In the genomic region with DNA sequence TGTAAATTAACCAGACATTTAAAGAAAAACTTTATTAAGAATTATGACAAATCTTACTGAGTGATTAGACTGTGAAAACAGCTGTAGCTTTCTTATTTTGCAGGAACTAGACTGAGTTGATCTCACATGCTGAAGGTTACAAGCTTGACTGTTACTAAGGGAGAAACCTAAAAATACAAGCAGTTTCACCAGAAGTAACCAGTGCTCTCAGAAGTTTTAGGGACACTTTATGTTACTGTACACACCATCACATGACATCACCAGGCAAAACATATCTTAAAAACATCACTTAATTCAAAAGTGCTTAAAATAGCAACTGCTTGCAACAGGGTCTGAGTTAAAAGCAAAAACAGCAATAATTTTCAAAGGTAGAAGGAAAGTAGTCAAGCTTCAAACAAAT, we compare ENCODE assay signal across 11 cellular contexts. TPM values are rescaled to one million over a fixed set of nuclear protein-coding genes. Genes with fewer than 3 reads are reported as not detected.
A peak's percentile ranks its signal among the peaks of the same experiment; 100 is the strongest.
DNase-seq lines count a peak whose midpoint lies in the region; ATAC-seq, FAIRE-seq and TF ChIP-seq lines count a peak whose summit lies in the region.
"Had no signal": no experiment of that assay in that cellular context is flagged by ENCODE, and none has a peak within 500 bp of the region (broad histone marks: within the 10 kb centered on the region; RNA-seq: fewer than 3 reads in every experiment).

No MANE protein-coding gene starts in this region.

- H3K4me2 ChIP-seq in SK-N-SH = no peak overlapping the region

- H3K9me3 ChIP-seq in gastrocnemius medialis (no peaks in the 10 kb centered on the region), SK-N-SH (no peaks in the 10 kb centered on the region), kidney (ENCODE audit: control insufficient read depth in 1 of 2, low read length in 2 of 2) (no peaks in the 10 kb centered on the region)

- H2AFZ ChIP-seq in SK-N-SH (ENCODE audit: low read depth) = no peak overlapping the region

- peaks cover 50% of the 10 kb centered on the region for H4K20me1 ChIP-seq in SK-N-SH (ENCODE audit: insufficient read depth)

- no peak overlapping the region for H3K9ac ChIP-seq in SK-N-SH
- no peak overlapping the region for H3K9ac ChIP-seq in kidney (ENCODE audit: low read length in 2 of 2)

- H3K27me3 ChIP-seq in gastrocnemius medialis (no peaks in the 10 kb centered on the region), SK-N-SH (ENCODE audit: insufficient read depth) (no peaks in the 10 kb centered on the region)

- H3K4me1 ChIP-seq in gastrocnemius medialis (peaks cover 42 to 56% of the 10 kb centered on the region in 2 donors), SK-N-SH (ENCODE audit: control insufficient read depth in 1 of 2, insufficient read depth in 2 of 2, low read depth in 1 of 2, low read length in 1 of 2) (peaks cover 8 to 11% of the 10 kb centered on the region in 2 experiments; a peak in 3 of 4 replicates), kidney (ENCODE audit: control insufficient read depth in 1 of 2, insufficient read depth in 1 of 2, low read depth in 1 of 2, low read length in 2 of 2) (peaks cover 5 to 8% of the 10 kb centered on the region in 2 donors)

- intact Hi-C loops in gastrocnemius medialis (cut with DNase I; ENCODE audit: low total_unique reads) = no loop called here
- intact Hi-C loops in kidney (cut with DNase I) = no loop called here

- peak overlapping the region in 1 of 4 donors; percentile 86 for H3K4me3 ChIP-seq in gastrocnemius medialis
- H3K4me3 ChIP-seq in SK-N-SH (ENCODE audit: low read depth in 2 of 2, low read length in 1 of 2) = no peak overlapping the region
- H3K4me3 ChIP-seq in kidney (ENCODE audit: low read length in 2 of 2) = no peak overlapping the region

- in situ Hi-C loops in gastrocnemius medialis (cut with MboI; ENCODE audit: low sequenced_read_pairs in 4 of 4) = loop anchor here in 1 of 4 donors (25.0 kb wide), 1 partner anchor 1403 kb away; a partner anchor contains a TSS

- H3K27ac ChIP-seq in gastrocnemius medialis = peak overlapping the region; percentile 16 to 99 (median 58)
- H3K27ac ChIP-seq in SK-N-SH (ENCODE audit: low read depth in 2 of 2, low read length in 1 of 2) = no peak overlapping the region
- H3K27ac ChIP-seq in kidney (ENCODE audit: low read depth in 2 of 2, low read length in 2 of 2) = peak overlapping the region in 1 of 2 donors; percentile 7

- no peaks in the 10 kb centered on the region for H3K9me2 ChIP-seq in SK-N-SH

- H3K79me2 ChIP-seq in SK-N-SH (ENCODE audit: insufficient read depth) = peaks cover 98% of the 10 kb centered on the region

- peaks cover 16% of the 10 kb centered on the region for H3F3A ChIP-seq in SK-N-SH (replicated peaks; ENCODE audit: insufficient read depth)

- ATAC-seq in GM19025 (IDR thresholded peaks at IDR 0.05; ENCODE audit: low read depth, unreplicated experiment) (peak; percentile 61), HG02642 (IDR thresholded peaks at IDR 0.05; ENCODE audit: poor library complexity, unreplicated experiment) (peak; percentile 76), HG03571 (IDR thresholded peaks at IDR 0.05; ENCODE audit: unreplicated experiment) (peak; percentile 62), gastrocnemius medialis (no peak)
- ATAC-seq: Panc1 had no signal

- POLR2A ChIA-PET in SK-N-SH (lab: Yijun Ruan, JAX) = no interaction called here

- DNase-seq in gastrocnemius medialis (no peak), COR-L47 (lab: John Stamatoyannopoulos, UW) (no peak), SK-N-SH (no peak), kidney (no peak), NOMO-1 treated with dmso at 0.1 percent for 144 hours (lab: John Stamatoyannopoulos, UW; ENCODE audit: unreplicated experiment) (no peak)
- DNase-seq: GF-D8 had no signal

- TF ChIP-seq CTCF in gastrocnemius medialis (IDR thresholded peaks at IDR 0.05 in 4 of 5, conservative IDR thresholded peaks at IDR 0.05 in 1 of 5) (no peak), SK-N-SH (IDR thresholded peaks at IDR 0.05) (no peak), kidney (IDR thresholded peaks at IDR 0.05; ENCODE audit: borderline replicate concordance, extremely low read depth, insufficient read depth) (no peak)

- FAIRE-seq in kidney (lab: Jason Lieb, UNC) = no peak
- FAIRE-seq: colon had no signal

- no peak for TF ChIP-seq POLR2A in gastrocnemius medialis (IDR thresholded peaks at IDR 0.05)

- no peak for TF ChIP-seq RAD21 in SK-N-SH (IDR thresholded peaks at IDR 0.05; ENCODE audit: low read length)

- H3K36me3 ChIP-seq in gastrocnemius medialis = peaks cover 0 to 20% of the 10 kb centered on the region in 2 donors
- H3K36me3 ChIP-seq in SK-N-SH (replicated peaks in 1 of 2; ENCODE audit: control insufficient read depth in 1 of 2, insufficient read depth in 2 of 2, low read length in 1 of 2) = peaks cover 29 to 32% of the 10 kb centered on the region in 2 experiments
- peaks cover 8 to 16% of the 10 kb centered on the region in 2 donors for H3K36me3 ChIP-seq in kidney (ENCODE audit: control insufficient read depth in 1 of 2, insufficient read depth in 2 of 2, low read length in 2 of 2)

- CTCF ChIA-PET in SK-N-SH (lab: Yijun Ruan, JAX) = no interaction called here

- TF ChIP-seq EP300 in SK-N-SH (IDR thresholded peaks at IDR 0.05; ENCODE audit: borderline replicate concordance in 1 of 2, low read depth in 1 of 2, low read length in 1 of 2) = no peak

TF ChIP-seq in SK-N-SH, 30 proteins besides CTCF, POLR2A, EP300 and RAD21:
- TF ChIP-seq, protein P1, sequence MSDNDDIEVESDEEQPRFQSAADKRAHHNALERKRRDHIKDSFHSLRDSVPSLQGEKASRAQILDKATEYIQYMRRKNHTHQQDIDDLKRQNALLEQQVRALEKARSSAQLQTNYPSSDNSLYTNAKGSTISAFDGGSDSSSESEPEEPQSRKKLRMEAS (IDR thresholded peaks at IDR 0.05; ENCODE audit: low read depth) = no peak
- TF ChIP-seq POLR2AphosphoS5 (IDR thresholded peaks at IDR 0.05; ENCODE audit: low read depth, low read length) = no peak
- no peak for TF ChIP-seq NRF1 (IDR thresholded peaks at IDR 0.05; ENCODE audit: low read depth, low read length)
- TF ChIP-seq NFIC (IDR thresholded peaks at IDR 0.05; ENCODE audit: borderline replicate concordance) = no peak
- TF ChIP-seq JUND (IDR thresholded peaks at IDR 0.05) = no peak
- TF ChIP-seq SIN3A (IDR thresholded peaks at IDR 0.05; ENCODE audit: borderline replicate concordance, low read depth, low read length) = no peak
- TF ChIP-seq, protein P2, sequence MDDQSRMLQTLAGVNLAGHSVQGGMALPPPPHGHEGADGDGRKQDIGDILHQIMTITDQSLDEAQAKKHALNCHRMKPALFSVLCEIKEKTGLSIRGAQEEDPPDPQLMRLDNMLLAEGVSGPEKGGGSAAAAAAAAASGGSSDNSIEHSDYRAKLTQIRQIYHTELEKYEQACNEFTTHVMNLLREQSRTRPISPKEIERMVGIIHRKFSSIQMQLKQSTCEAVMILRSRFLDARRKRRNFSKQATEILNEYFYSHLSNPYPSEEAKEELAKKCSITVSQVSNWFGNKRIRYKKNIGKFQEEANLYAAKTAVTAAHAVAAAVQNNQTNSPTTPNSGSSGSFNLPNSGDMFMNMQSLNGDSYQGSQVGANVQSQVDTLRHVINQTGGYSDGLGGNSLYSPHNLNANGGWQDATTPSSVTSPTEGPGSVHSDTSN (IDR thresholded peaks at IDR 0.05) = no peak
- TF ChIP-seq RFX5 (IDR thresholded peaks at IDR 0.05; ENCODE audit: low read length) = no peak
- no peak for TF ChIP-seq GABPA (IDR thresholded peaks at IDR 0.05; ENCODE audit: low read depth)
- no peak for TF ChIP-seq GATA2 (CRISPR knock-in tag; IDR thresholded peaks at IDR 0.05)
- TF ChIP-seq, protein P3, sequence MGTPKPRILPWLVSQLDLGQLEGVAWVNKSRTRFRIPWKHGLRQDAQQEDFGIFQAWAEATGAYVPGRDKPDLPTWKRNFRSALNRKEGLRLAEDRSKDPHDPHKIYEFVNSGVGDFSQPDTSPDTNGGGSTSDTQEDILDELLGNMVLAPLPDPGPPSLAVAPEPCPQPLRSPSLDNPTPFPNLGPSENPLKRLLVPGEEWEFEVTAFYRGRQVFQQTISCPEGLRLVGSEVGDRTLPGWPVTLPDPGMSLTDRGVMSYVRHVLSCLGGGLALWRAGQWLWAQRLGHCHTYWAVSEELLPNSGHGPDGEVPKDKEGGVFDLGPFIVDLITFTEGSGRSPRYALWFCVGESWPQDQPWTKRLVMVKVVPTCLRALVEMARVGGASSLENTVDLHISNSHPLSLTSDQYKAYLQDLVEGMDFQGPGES (IDR thresholded peaks at IDR 0.05; ENCODE audit: low read depth, low read length) = no peak
- no peak for TF ChIP-seq CHD2 (IDR thresholded peaks at IDR 0.05; ENCODE audit: low read length, partially characterized antibody)
- TF ChIP-seq SMC3 (IDR thresholded peaks at IDR 0.05; ENCODE audit: low read depth, low read length) = no peak
- no peak for TF ChIP-seq FOSL2 (IDR thresholded peaks at IDR 0.05; ENCODE audit: borderline replicate concordance, low read depth)
- TF ChIP-seq, protein P4, sequence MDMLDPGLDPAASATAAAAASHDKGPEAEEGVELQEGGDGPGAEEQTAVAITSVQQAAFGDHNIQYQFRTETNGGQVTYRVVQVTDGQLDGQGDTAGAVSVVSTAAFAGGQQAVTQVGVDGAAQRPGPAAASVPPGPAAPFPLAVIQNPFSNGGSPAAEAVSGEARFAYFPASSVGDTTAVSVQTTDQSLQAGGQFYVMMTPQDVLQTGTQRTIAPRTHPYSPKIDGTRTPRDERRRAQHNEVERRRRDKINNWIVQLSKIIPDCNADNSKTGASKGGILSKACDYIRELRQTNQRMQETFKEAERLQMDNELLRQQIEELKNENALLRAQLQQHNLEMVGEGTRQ (IDR thresholded peaks at IDR 0.05; ENCODE audit: borderline replicate concordance, low read depth, low read length) = no peak
- TF ChIP-seq RCOR1 (IDR thresholded peaks at IDR 0.05; ENCODE audit: low read length) = no peak

RNA-seq across cellular contexts. Expression of a gene that starts 5.4 kb away (rescaled TPM):
- total RNA-seq in gastrocnemius medialis (10 to 100 TPM in 3 of 4 donors, 1 to 10 TPM in 1; 8.6 to 38.3 (median 17.7) TPM), kidney (8.2 TPM)
- polyA plus RNA-seq in SK-N-SH (2012; rRNA removed) (1.7 and 2.4 TPM in 2 replicates), kidney (ENCODE audit: insufficient read depth, low read depth, low replicate concordance) (2.5 TPM)
- polyA plus RNA-seq in SK-N-SH (2012; cell fraction: cytosol; rRNA removed) = 2.8 and 3.1 TPM in 2 replicates
- 1.2 and 3.2 TPM in 2 replicates for polyA plus RNA-seq in SK-N-SH (2012; cell fraction: nucleus; rRNA removed)

Comparison
In these comparisons a context has a peak if more than half of its experiments do, and no peak if none do; other contexts are left out.
1. ATAC-seq: peak in GM19025 (single experiment), HG02642 (single experiment) and HG03571 (single experiment); none in gastrocnemius medialis (0 of 2).
2. H3K27ac ChIP-seq: peak in gastrocnemius medialis (4 of 4); none in SK-N-SH (0 of 2).